Comparison of ENCODE assay signal across 11 cellular contexts in the genomic region with DNA sequence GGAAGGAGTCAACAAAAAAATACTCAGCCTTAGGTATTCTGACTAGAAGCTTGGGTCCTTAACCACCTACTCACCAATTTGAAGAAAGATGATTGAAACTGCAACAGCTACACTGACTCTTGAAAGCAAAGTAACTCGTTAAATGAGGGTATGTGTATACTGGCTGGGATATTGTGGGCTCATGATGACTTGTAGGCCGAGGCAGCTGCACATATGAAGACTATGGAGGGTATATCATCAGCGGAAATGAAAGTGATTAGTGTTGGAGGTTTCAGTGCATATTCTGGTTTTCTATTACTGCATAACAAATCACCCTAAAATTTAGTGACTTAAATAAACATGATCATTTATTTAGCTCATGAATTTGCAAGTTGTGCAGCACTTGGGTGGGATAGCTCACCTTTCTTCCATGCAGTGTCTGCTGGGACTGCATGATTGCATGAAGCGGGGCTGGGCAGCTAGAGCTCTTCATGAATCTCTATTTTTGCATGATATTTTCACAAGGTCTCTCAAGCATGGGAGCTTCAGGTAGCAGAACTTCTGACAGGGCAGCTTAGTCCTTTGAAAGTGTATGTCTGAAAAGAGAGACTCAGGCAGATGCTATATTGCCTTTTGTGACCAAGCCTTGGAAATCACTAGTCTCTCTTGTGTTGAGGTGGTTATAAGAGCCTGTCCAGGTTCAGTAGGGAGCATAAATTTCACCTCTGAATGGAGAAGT.
DNase-seq lines count a peak whose midpoint lies in the region; ATAC-seq and TF ChIP-seq lines count a peak whose summit lies in the region.
"Had no signal": no experiment of that assay in that cellular context is flagged by ENCODE, and none has a peak within 500 bp of the region (broad histone marks: within the 10 kb centered on the region; RNA-seq: fewer than 3 reads in every experiment).

No MANE protein-coding gene starts in this region.

- H2AFZ ChIP-seq in osteoblast (ENCODE audit: low read length) = no peak overlapping the region

- no peak for DNase-seq in activated CD4-positive, CD25-positive, alpha-beta regulatory T cell (lab: John Stamatoyannopoulos, UW)
- DNase-seq in HFFc6 = no peak
- DNase-seq in osteoblast (ENCODE audit: insufficient read length, low spot score, missing footprints) = no peak
- no peak for DNase-seq in NCI-H1436 treated with DMSO at 0.1 percent for 48 hours (lab: John Stamatoyannopoulos, UW)
- DNase-seq in NCI-H1048 (lab: John Stamatoyannopoulos, UW) = no peak
- no peak for DNase-seq in right lobe of liver

- TF ChIP-seq POLR2A in right lobe of liver (IDR thresholded peaks at IDR 0.05) = no peak

- H3K9me3 ChIP-seq in osteoblast (ENCODE audit: low read depth, low read length) (no peaks in the 10 kb centered on the region), right lobe of liver (no peaks in the 10 kb centered on the region)

- H3K4me3 Mint-ChIP-seq in HFFc6 = no peak overlapping the region; the same call in 1 of the 2 replicates
- H3K4me3 Mint-ChIP-seq: activated naive CD8-positive, alpha-beta T cell; nephron had no signal

- H3K9me3 Mint-ChIP-seq in HFFc6 = no peaks in the 10 kb centered on the region
- H3K9me3 Mint-ChIP-seq: nephron had no signal

- ATAC-seq in activated CD4-positive, CD25-positive, alpha-beta regulatory T cell treated with anti-CD3 and anti-CD28 coated beads, Interleukin-2, amount 50 U/mL, for 24 hours = peak; percentile 96 to 99
- ATAC-seq in HG03521 (IDR thresholded peaks at IDR 0.05; ENCODE audit: unreplicated experiment) = peak; percentile 92
- no peak for ATAC-seq in right lobe of liver

- H3K4me1 ChIP-seq in osteoblast (ENCODE audit: insufficient read depth, low read length) = peaks cover 24% of the 10 kb centered on the region
- H3K4me1 ChIP-seq in right lobe of liver = no peaks in the 10 kb centered on the region

- intact Hi-C loops in right lobe of liver (cut with DNase I) = no loop called here

- H3K4me1 Mint-ChIP-seq in HFFc6 (ENCODE audit: low read depth) = peaks cover 81% of the 10 kb centered on the region
- H3K4me1 Mint-ChIP-seq: nephron had no signal

- H3K36me3 ChIP-seq in osteoblast (ENCODE audit: insufficient read depth, low read length) (no peaks in the 10 kb centered on the region), right lobe of liver (no peaks in the 10 kb centered on the region)

- no peaks in the 10 kb centered on the region for H3K27me3 Mint-ChIP-seq in HFFc6 (ENCODE audit: insufficient read depth)
- H3K27me3 Mint-ChIP-seq: activated naive CD8-positive, alpha-beta T cell had no signal

- TF ChIP-seq CTCF in HFFc6 (IDR thresholded peaks at IDR 0.05) = no peak
- no peak for TF ChIP-seq CTCF in osteoblast (IDR thresholded peaks at IDR 0.05; ENCODE audit: extremely low read depth, low read depth, low read length)
- TF ChIP-seq CTCF in right lobe of liver (IDR thresholded peaks at IDR 0.05) = no peak

- H3K27ac Mint-ChIP-seq in HFFc6 = peak overlapping the region; percentile 85
- H3K27ac Mint-ChIP-seq: activated naive CD8-positive, alpha-beta T cell; nephron had no signal

- H3K27me3 ChIP-seq in osteoblast (ENCODE audit: insufficient read depth, low read length) (no peaks in the 10 kb centered on the region), right lobe of liver (no peaks in the 10 kb centered on the region)

- H3K27ac ChIP-seq in osteoblast (ENCODE audit: low read depth, low read length) = peak overlapping the region; percentile 94
- no peak overlapping the region for H3K27ac ChIP-seq in right lobe of liver
- H3K27ac ChIP-seq: 22Rv1 had no signal

- H3K4me3 ChIP-seq in osteoblast (ENCODE audit: insufficient read depth, low read length) (no peak overlapping the region), right lobe of liver (no peak overlapping the region)

- no peaks in the 10 kb centered on the region for H3K79me2 ChIP-seq in osteoblast (ENCODE audit: insufficient read depth, low read length)

- no peaks in the 10 kb centered on the region for H4K20me1 ChIP-seq in osteoblast (ENCODE audit: insufficient read depth, low read length)

- no peak overlapping the region for H3K4me2 ChIP-seq in osteoblast (ENCODE audit: insufficient read depth, low read length)

- 77% methylated on average over 4 of the region's 4 CpGs for WGBS in right lobe of liver (ENCODE audit: insufficient coverage, low coverage, low lambda C conversion rate, missing lambda C conversion rate)

- H3K36me3 Mint-ChIP-seq in HFFc6 (ENCODE audit: low read depth) = no peaks in the 10 kb centered on the region

Comparison
In these comparisons a context has a peak if more than half of its experiments do, and no peak if none do; other contexts are left out.
1. ATAC-seq: peak in activated CD4-positive, CD25-positive, alpha-beta regulatory T cell treated with anti-CD3 and anti-CD28 coated beads, Interleukin-2, amount 50 U/mL, for 24 hours (2 of 2) and HG03521 (single experiment); none in right lobe of liver (0 of 4).